In genomic region chr14:51239813-51240803, GRCh38 we compare ENCODE assay signal across 8 cellular contexts. TPM values are rescaled to one million over a fixed set of nuclear protein-coding genes. Genes with fewer than 3 reads are reported as not detected.
A peak's percentile ranks its signal among the peaks of the same experiment; 100 is the strongest.
DNase-seq lines count a peak whose midpoint lies in the region; ATAC-seq and TF ChIP-seq lines count a peak whose summit lies in the region.

TSS of gene TMX1 (plus strand) at chr14:51240247. CDS start at chr14:51240293, 46 bp downstream.

- peak in 2 of 6 experiments; percentile 24 to 33 for TF ChIP-seq CTCF in upper lobe of left lung (IDR thresholded peaks at IDR 0.05)

- intact Hi-C loops in left cardiac atrium (cut with DNase I) (no loop called here), posterior vena cava (cut with DNase I) (loop anchor here in 1 of 2 donors (10.0 kb wide), 1 partner anchor 295 kb away; the partner anchor contains the start of gene PYGL)

- H3K36me3 ChIP-seq in upper lobe of left lung = peaks cover 0 to 6% (median 0%) of the 10 kb centered on the region in 4 donors

- ATAC-seq in HG02884 (IDR thresholded peaks at IDR 0.05; ENCODE audit: unreplicated experiment) = peak; percentile 91
- ATAC-seq in left cardiac atrium = peak; percentile 100
- ATAC-seq in upper lobe of left lung (ENCODE audit: low FRiP score in 2 of 2) = peak; percentile 99

- no peak for TF ChIP-seq EP300 in upper lobe of left lung (IDR thresholded peaks at IDR 0.05)

- WGBS in upper lobe of left lung, 2 donors = 1 to 2% methylated on average over 32 to 63 of the region's 65 CpGs

- peak within 1 kb of the TSS; percentile 83 to 92 (median 88) for H3K27ac ChIP-seq in upper lobe of left lung

- H3K27me3 ChIP-seq in upper lobe of left lung = no peaks in the 10 kb centered on the region

- peaks cover 6 to 31% (median 18%) of the 10 kb centered on the region in 4 donors for H3K4me1 ChIP-seq in upper lobe of left lung

- H3K4me3 ChIP-seq in upper lobe of left lung = peak within 1 kb of the TSS; percentile 73 to 97 (median 90)

- DNase-seq in NCI-H146 treated with DMSO at 0.1 percent for 48 hours (lab: John Stamatoyannopoulos, UW; ENCODE audit: unreplicated experiment) (peak; percentile 97), T-helper 1 cell (peak; percentile 70 to 93 (median 79)), amniotic stem cell (lab: John Stamatoyannopoulos, UW) (peak; percentile 98), left cardiac atrium (peak; percentile 95), posterior vena cava (ENCODE audit: low spot score) (peak; percentile 98), upper lobe of left lung (peak; percentile 96 to 97)

- TF ChIP-seq POLR2A in GM15510 (IDR thresholded peaks at IDR 0.05; ENCODE audit: borderline replicate concordance, extremely low read depth, insufficient read length) (peak; percentile 98), upper lobe of left lung (IDR thresholded peaks at IDR 0.05) (peak; percentile 72 to 93 (median 85))

- H3K9me3 ChIP-seq in upper lobe of left lung = no peaks in the 10 kb centered on the region

RNA-seq across cellular contexts. Expression of gene TMX1, which starts in this region (rescaled TPM):
- total RNA-seq in left cardiac atrium (10 to 100 TPM; 11.9 to 14.7 TPM), posterior vena cava (10 to 100 TPM; 22.4 to 26.0 TPM), upper lobe of left lung (10 to 100 TPM in 5 of 6 donors, 1 to 10 TPM in 1; 9.7 to 34.3 (median 29.1) TPM)

Comparison
In these comparisons a context has a peak if more than half of its experiments do, and no peak if none do; other contexts are left out.
1. Peak in every context shown above with its lines: DNase-seq, ATAC-seq, H3K4me3 ChIP-seq and H3K27ac ChIP-seq.